Comparison of ENCODE assay signal across 8 cellular contexts in genomic region chr4:183798249-183798920, GRCh38.
DNase-seq lines count a peak whose midpoint lies in the region; ATAC-seq, FAIRE-seq and TF ChIP-seq lines count a peak whose summit lies in the region.

No MANE protein-coding gene starts in this region.

- DNase-seq in HCT116 (ENCODE audit: low read depth, low spot score) (no peak), gastrocnemius medialis (no peak), H54 (ENCODE audit: insufficient read length, low spot score) (no peak), NCI-H446 treated with DMSO at 0.1 percent for 48 hours (lab: John Stamatoyannopoulos, UW) (no peak)
- peak; percentile 21 for DNase-seq in activated CD8-positive, alpha-beta T cell treated with anti-CD3 and anti-CD28 coated beads for 36 hours

- no peaks in the 10 kb centered on the region for H3K36me3 Mint-ChIP-seq in activated CD8-positive, alpha-beta T cell treated with anti-CD3 and anti-CD28 coated beads for 36 hours (ENCODE audit: low read depth)

- peaks cover 4% of the 10 kb centered on the region; the same call in 1 of the 2 replicates for H3K79me2 ChIP-seq in HCT116 (ENCODE audit: insufficient read depth, low read length)

- no TSS peak for BruUV-seq in HCT116 (replicated peaks; lab: Mats Ljungman, UMichigan)

- ATAC-seq in HCT116 = peak; percentile 56
- peak; percentile 27 for ATAC-seq in activated CD8-positive, alpha-beta T cell treated with anti-CD3 and anti-CD28 coated beads for 36 hours
- ATAC-seq in gastrocnemius medialis = no peak
- no peak for ATAC-seq in HG03457 (IDR thresholded peaks at IDR 0.05; ENCODE audit: unreplicated experiment)
- no peak for ATAC-seq in HG03097 (IDR thresholded peaks at IDR 0.05; ENCODE audit: low FRiP score, unreplicated experiment)

- no peak for FAIRE-seq in H54 (lab: Jason Lieb, UNC)

- H3K4me1 Mint-ChIP-seq in activated CD8-positive, alpha-beta T cell treated with anti-CD3 and anti-CD28 coated beads for 36 hours (ENCODE audit: low read depth) = peaks cover 12% of the 10 kb centered on the region

- RAD21 ChIA-PET in HCT116 (lab: Charles Lee; ENCODE audit: low non-redundant PET in 1 of 2, low total read pairs in 2 of 2, uncharacterized antibody in 2 of 2, unreplicated experiment in 2 of 2) = no interaction called here

- no peaks in the 10 kb centered on the region for H3K9me3 ChIP-seq in HCT116 (ENCODE audit: control insufficient read depth in 1 of 2, insufficient read depth in 1 of 2, low read depth in 1 of 2, low read length in 2 of 2)
- H3K9me3 ChIP-seq in iPS-15b (ENCODE audit: control insufficient read depth, insufficient read depth, low read length) = no peaks in the 10 kb centered on the region
- H3K9me3 ChIP-seq in gastrocnemius medialis = peaks cover 0 to 2% (median 0%) of the 10 kb centered on the region in 3 donors

- H3K36me3 ChIP-seq in HCT116 (ENCODE audit: control insufficient read depth in 1 of 2, insufficient read depth in 2 of 2, low read length in 2 of 2) = no peaks in the 10 kb centered on the region
- no peaks in the 10 kb centered on the region for H3K36me3 ChIP-seq in iPS-15b (ENCODE audit: control insufficient read depth, insufficient read depth, low read length)
- H3K36me3 ChIP-seq in gastrocnemius medialis = no peaks in the 10 kb centered on the region

- H4K20me1 ChIP-seq in HCT116 (ENCODE audit: insufficient read depth) = no peaks in the 10 kb centered on the region

- peak overlapping the region; percentile 54 for H3K4me3 Mint-ChIP-seq in activated CD8-positive, alpha-beta T cell treated with anti-CD3 and anti-CD28 coated beads for 36 hours

- peaks cover 7% of the 10 kb centered on the region for H3K9me3 Mint-ChIP-seq in activated CD8-positive, alpha-beta T cell treated with anti-CD3 and anti-CD28 coated beads for 36 hours

- H3K9me2 ChIP-seq in HCT116 (ENCODE audit: insufficient read depth) = no peaks in the 10 kb centered on the region

- TF ChIP-seq CTCF in HCT116 (IDR thresholded peaks at IDR 0.05 in 2 of 3, conservative IDR thresholded peaks at IDR 0.05 in 1 of 3; ENCODE audit: borderline replicate concordance in 1 of 3, insufficient read depth in 1 of 3, low read depth in 2 of 3, low read length in 2 of 3) = no peak
- no peak for TF ChIP-seq CTCF in activated CD8-positive, alpha-beta T cell treated with anti-CD3 and anti-CD28 coated beads for 36 hours (IDR thresholded peaks at IDR 0.05)
- no peak for TF ChIP-seq CTCF in gastrocnemius medialis (IDR thresholded peaks at IDR 0.05 in 4 of 5, conservative IDR thresholded peaks at IDR 0.05 in 1 of 5)

- peaks cover 56% of the 10 kb centered on the region for H3K27me3 Mint-ChIP-seq in activated CD8-positive, alpha-beta T cell treated with anti-CD3 and anti-CD28 coated beads for 36 hours

- no peak overlapping the region for H2AFZ ChIP-seq in HCT116 (ENCODE audit: low read depth, low read length, poor library complexity, severe bottlenecking)

- peak overlapping the region; percentile 45; the same call in 1 of the 2 replicates for H3K9ac ChIP-seq in HCT116 (ENCODE audit: low read length)
- H3K9ac ChIP-seq in iPS-15b (ENCODE audit: low read depth, low read length) = no peak overlapping the region

- H3K27ac ChIP-seq in HCT116 (ENCODE audit: low read depth, low read length) (peak overlapping the region; percentile 50), gastrocnemius medialis (peak overlapping the region in 1 of 4 donors; percentile 64)

- H3K27me3 ChIP-seq in HCT116 (ENCODE audit: insufficient read depth, low read length) (no peaks in the 10 kb centered on the region), iPS-15b (ENCODE audit: control insufficient read depth, insufficient read depth, low read length) (peaks cover 54% of the 10 kb centered on the region), gastrocnemius medialis (peaks cover 4 to 34% (median 31%) of the 10 kb centered on the region in 3 donors)

- intact Hi-C loops in HCT116 (cut with micrococcal nuclease) = no loop called here
- intact Hi-C loops in activated CD8-positive, alpha-beta T cell treated with anti-CD3 and anti-CD28 coated beads for 36 hours (cut with micrococcal nuclease) = no loop called here
- intact Hi-C loops in gastrocnemius medialis (cut with DNase I; ENCODE audit: low total_unique reads) = loop anchor here (5.0 kb wide), 1 partner anchor 71 kb away; no protein-coding TSS in a partner anchor

- no peak overlapping the region for H3K27ac Mint-ChIP-seq in activated CD8-positive, alpha-beta T cell treated with anti-CD3 and anti-CD28 coated beads for 36 hours

- no peak for TF ChIP-seq POLR2A in HCT116 (IDR thresholded peaks at IDR 0.05; ENCODE audit: borderline replicate concordance, extremely low read depth, insufficient read depth, insufficient read length)
- TF ChIP-seq POLR2A in gastrocnemius medialis (IDR thresholded peaks at IDR 0.05) = no peak
- no peak for TF ChIP-seq POLR2A in H54 (IDR thresholded peaks at IDR 0.05; ENCODE audit: low read depth, low read length)

- peak overlapping the region; percentile 77 for H3K4me2 ChIP-seq in HCT116 (ENCODE audit: low read length)

- H3K4me3 ChIP-seq in HCT116 (replicated peaks in 1 of 2; ENCODE audit: low read depth in 1 of 2, low read length in 2 of 2) = peak overlapping the region; percentile 47 to 61
- H3K4me3 ChIP-seq in iPS-15b (ENCODE audit: low read depth, low read length) = peak overlapping the region; percentile 70
- H3K4me3 ChIP-seq in gastrocnemius medialis = peak overlapping the region; percentile 45 to 61 (median 56)

- H3K4me1 ChIP-seq in HCT116 (ENCODE audit: control insufficient read depth in 1 of 2, insufficient read depth in 2 of 2, low read length in 2 of 2) = peaks cover 0 to 11% of the 10 kb centered on the region in 2 experiments; a peak in 1 of 4 replicates
- H3K4me1 ChIP-seq in iPS-15b (ENCODE audit: control insufficient read depth, insufficient read depth, low read length) = peaks cover 20% of the 10 kb centered on the region
- H3K4me1 ChIP-seq in gastrocnemius medialis = no peaks in the 10 kb centered on the region

- POLR2A ChIA-PET in HCT116 (lab: Charles Lee) = no interaction called here
- POLR2A ChIA-PET in activated CD8-positive, alpha-beta T cell treated with anti-CD3 and anti-CD28 coated beads for 36 hours (lab: Charles Lee) = no interaction called here

- CTCF ChIA-PET in HCT116 (lab: Charles Lee) = no interaction called here
- CTCF ChIA-PET in activated CD8-positive, alpha-beta T cell treated with anti-CD3 and anti-CD28 coated beads for 36 hours (lab: Charles Lee) = interaction anchor here (0.9 kb wide), 1 partner anchor 24 kb away, joined by 3 read pairs; no protein-coding TSS in a partner anchor

- no peak for TF ChIP-seq RAD21 in HCT116 (IDR thresholded peaks at IDR 0.05; ENCODE audit: low read depth)

- in situ Hi-C loops in gastrocnemius medialis (cut with MboI; ENCODE audit: low sequenced_read_pairs in 4 of 4) = no loop called here

TF ChIP-seq in HCT116, 20 proteins besides CTCF, POLR2A, EP300 and RAD21:
- TF ChIP-seq CEBPB (IDR thresholded peaks at IDR 0.05; ENCODE audit: low read depth) (no peak), EGR1 (IDR thresholded peaks at IDR 0.05; ENCODE audit: low read depth) (peak; percentile 50; the same call in 1 of the 2 replicates), TCF7L2 (IDR thresholded peaks at IDR 0.05; ENCODE audit: borderline replicate concordance, extremely low read depth, insufficient read depth, insufficient read length) (no peak), ELF1 (IDR thresholded peaks at IDR 0.05; ENCODE audit: borderline replicate concordance, low read depth) (no peak), SRF (IDR thresholded peaks at IDR 0.05; ENCODE audit: low read depth) (no peak), MAX (IDR thresholded peaks at IDR 0.05) (0 out of 2 replicates have a peak, but pooled peaks have one; percentile 11)

Comparison
In these comparisons a context has a peak if more than half of its experiments do, and no peak if none do; other contexts are left out.
1. ATAC-seq: peak in HCT116 (single experiment) and activated CD8-positive, alpha-beta T cell treated with anti-CD3 and anti-CD28 coated beads for 36 hours (single experiment); none in gastrocnemius medialis (0 of 2), HG03457 (single experiment) and HG03097 (single experiment).
2. Peak in every context shown above with its lines, with median percentiles within 50 percentile points of each other: H3K4me3 ChIP-seq.